Comparison of ENCODE assay signal across 25 cellular contexts in genomic region chr16:72865835-72866234, GRCh38.
"Had no signal": no experiment of that assay in that cellular context is flagged by ENCODE, and none has a peak within 500 bp of the region (broad histone marks: within the 10 kb centered on the region; RNA-seq: fewer than 3 reads in every experiment).

No MANE protein-coding gene starts in this region.

- H3K4me1 ChIP-seq: breast epithelium had no signal

- H3K9me3 ChIP-seq: ascending aorta, breast epithelium, esophagus squamous epithelium had no signal

- H3K27me3 ChIP-seq: ascending aorta, breast epithelium, cardiac muscle cell, dorsolateral prefrontal cortex, esophagus squamous epithelium had no signal

- DNase-seq: activated CD4-positive, alpha-beta memory T cell treated with anti-CD3 and anti-CD28 coated beads, Interleukin-2, amount 10 ng/mL, durations not matched to agents 7 days and 5 days; activated CD4-positive, alpha-beta T cell treated with anti-CD3 and anti-CD28 coated beads for 36 hours; activated CD4-positive, alpha-beta T cell treated with anti-CD3 and anti-CD28 coated beads, Interleukin-2, amount 10 ng/mL, durations not matched to agents 7 days and 5 days; activated CD4-positive, alpha-beta T cell treated with anti-CD3 and anti-CD28 coated beads, Interleukin-2, amount 50 U/mL, for 4 hours; activated CD4-positive, CD25-positive, alpha-beta regulatory T cell; activated CD4-positive, CD25-positive, alpha-beta regulatory T cell treated with anti-CD3 and anti-CD28 coated beads, Interleukin-2, amount 50 U/mL, for 72 hours; activated CD8-positive, alpha-beta memory T cell treated with anti-CD3 and anti-CD28 coated beads, Interleukin-2, amount 50 U/mL, for 48 hours; activated gamma-delta T cell; activated naive CD4-positive, alpha-beta T cell; activated naive CD4-positive, alpha-beta T cell treated with anti-CD3 and anti-CD28 coated beads, Interleukin-2, amount 10 ng/mL, durations not matched to agents 7 days and 5 days; activated naive CD8-positive, alpha-beta T cell treated with anti-CD3 and anti-CD28 coated beads, Interleukin-2, amount 10 ng/mL, durations not matched to agents 7 days and 5 days; activated T-cell treated with anti-CD3 and anti-CD28 coated beads for 4 hours; activated T-cell treated with anti-CD3 and anti-CD28 coated beads, Interleukin-2, amount 50 U/mL, for 24 hours; activated T-cell treated with anti-CD3 and anti-CD28 coated beads, Interleukin-2, amount 50 U/mL, for 72 hours; dorsolateral prefrontal cortex; effector CD4-positive, alpha-beta T cell; effector memory CD8-positive, alpha-beta T cell; esophagus squamous epithelium; T-helper 2 cell had no signal

- H3K4me3 ChIP-seq: ascending aorta, breast epithelium, cardiac muscle cell, coronary artery, dorsolateral prefrontal cortex, esophagus squamous epithelium had no signal

- H3K27ac ChIP-seq: breast epithelium, cardiac muscle cell, coronary artery, epithelial cell of prostate, esophagus squamous epithelium had no signal

- ATAC-seq: activated CD4-positive, alpha-beta T cell treated with anti-CD3 and anti-CD28 coated beads for 36 hours; activated naive CD4-positive, alpha-beta T cell treated with anti-CD3 and anti-CD28 coated beads, Interleukin-2, amount 50 U/mL, for 72 hours; activated T-cell treated with anti-CD3 and anti-CD28 coated beads, Interleukin-2, amount 50 U/mL, for 72 hours; effector memory CD8-positive, alpha-beta T cell had no signal
